8 cellular contexts compared by ENCODE assay signal in genomic region chr7:2138146-2138765, GRCh38.
DNase-seq lines count a peak whose midpoint lies in the region; ATAC-seq and TF ChIP-seq lines count a peak whose summit lies in the region.

No MANE protein-coding gene starts in this region.

- H3K79me2 ChIP-seq in GM23338 (replicated peaks; ENCODE audit: insufficient read depth) = no peaks in the 10 kb centered on the region

- H3K36me3 Mint-ChIP-seq in CD4-positive, alpha-beta memory T cell = peaks cover 17 to 19% of the 10 kb centered on the region in 2 donors
- H3K36me3 Mint-ChIP-seq in GM23338 (ENCODE audit: low read depth) = peaks cover 22% of the 10 kb centered on the region
- peaks cover 12% of the 10 kb centered on the region for H3K36me3 Mint-ChIP-seq in neural crest cell (ENCODE audit: low read depth)

- H3K4me3 Mint-ChIP-seq in CD4-positive, alpha-beta memory T cell = peak overlapping the region in 4 of 8 donors; percentile 36 to 54 (median 50)
- H3K4me3 Mint-ChIP-seq in GM23338 (no peak overlapping the region), neural crest cell (peak overlapping the region; percentile 31)

- H3K9me2 ChIP-seq in GM23338 (ENCODE audit: insufficient read depth) = no peaks in the 10 kb centered on the region

- H3K9me3 ChIP-seq in CD4-positive, alpha-beta memory T cell (ENCODE audit: control insufficient read depth in 1 of 2, low read length in 2 of 2) = no peaks in the 10 kb centered on the region
- no peaks in the 10 kb centered on the region for H3K9me3 ChIP-seq in prostate gland

- no peak for TF ChIP-seq POLR2A in prostate gland (IDR thresholded peaks at IDR 0.05)

- H3K9me3 Mint-ChIP-seq in CD4-positive, alpha-beta memory T cell = peaks cover 0 to 2% (median 0%) of the 10 kb centered on the region in 8 donors
- H3K9me3 Mint-ChIP-seq in GM23338 = no peaks in the 10 kb centered on the region; the same call in 2 of the 3 replicates
- no peaks in the 10 kb centered on the region for H3K9me3 Mint-ChIP-seq in neural crest cell

- no peak for ATAC-seq in GM23338
- ATAC-seq in GM18519 (IDR thresholded peaks at IDR 0.05; ENCODE audit: low FRiP score, unreplicated experiment) = no peak

- no peaks in the 10 kb centered on the region for H3K36me3 ChIP-seq in CD4-positive, alpha-beta memory T cell (ENCODE audit: insufficient read depth, low read length)
- H3K36me3 ChIP-seq in GM23338 (ENCODE audit: insufficient read depth) (no peaks in the 10 kb centered on the region), prostate gland (no peaks in the 10 kb centered on the region)

- peak in 4 of 5 donors; percentile 25 to 47 (median 33) for DNase-seq in CD4-positive, alpha-beta memory T cell
- DNase-seq in GM23338 (ENCODE audit: low spot score) (no peak), activated T-cell treated with anti-CD3 and anti-CD28 coated beads for 24 hours (ENCODE audit: low read depth) (peak; percentile 40), neural crest cell (ENCODE audit: low read depth, low spot score) (peak; percentile 43), prostate gland (ENCODE audit: low spot score) (no peak), COLO668 (lab: John Stamatoyannopoulos, UW; ENCODE audit: unreplicated experiment) (no peak), NCI-H1048 (lab: John Stamatoyannopoulos, UW) (no peak)

- no peaks in the 10 kb centered on the region for H3K27me3 Mint-ChIP-seq in CD4-positive, alpha-beta memory T cell
- H3K27me3 Mint-ChIP-seq in GM23338 (ENCODE audit: insufficient read depth, low read depth, poor library complexity) = peaks cover 5% of the 10 kb centered on the region
- no peaks in the 10 kb centered on the region for H3K27me3 Mint-ChIP-seq in neural crest cell (ENCODE audit: low read depth)

- H3K27me3 ChIP-seq in CD4-positive, alpha-beta memory T cell (ENCODE audit: insufficient read depth, low read length) = no peaks in the 10 kb centered on the region
- no peaks in the 10 kb centered on the region for H3K27me3 ChIP-seq in GM23338 (ENCODE audit: insufficient read depth)
- no peaks in the 10 kb centered on the region for H3K27me3 ChIP-seq in prostate gland (replicated peaks; ENCODE audit: insufficient read depth)

- H2AFZ ChIP-seq in GM23338 = no peak overlapping the region

- CTCF ChIA-PET in CD4-positive, alpha-beta memory T cell (lab: Charles Lee; ENCODE audit: partially characterized antibody) = no interaction called here

- intact Hi-C loops in CD4-positive, alpha-beta memory T cell (cut with micrococcal nuclease) = no loop called here
- intact Hi-C loops in prostate gland (cut with DNase I) = no loop called here

- H3K4me3 ChIP-seq in CD4-positive, alpha-beta memory T cell (ENCODE audit: low read length in 2 of 2) = no peak overlapping the region
- H3K4me3 ChIP-seq in GM23338 (no peak overlapping the region), prostate gland (no peak overlapping the region)

- peaks cover 8% of the 10 kb centered on the region for H3K4me1 ChIP-seq in CD4-positive, alpha-beta memory T cell (ENCODE audit: insufficient read depth, low read length)
- H3K4me1 ChIP-seq in GM23338 (ENCODE audit: insufficient read depth) = no peaks in the 10 kb centered on the region
- H3K4me1 ChIP-seq in prostate gland (replicated peaks) = no peaks in the 10 kb centered on the region

- H3K27ac Mint-ChIP-seq in CD4-positive, alpha-beta memory T cell = peak overlapping the region in 4 of 7 donors; percentile 47 to 77 (median 58)
- H3K27ac Mint-ChIP-seq in GM23338 = peak overlapping the region; percentile 75
- peak overlapping the region; percentile 75 for H3K27ac Mint-ChIP-seq in neural crest cell (ENCODE audit: unreplicated experiment)

- WGBS in prostate gland = 83% methylated on average over 17 of the region's 17 CpGs

- POLR2A ChIA-PET in CD4-positive, alpha-beta memory T cell (lab: Charles Lee; ENCODE audit: partially characterized antibody) = no interaction called here

- no peak overlapping the region for H3K4me2 ChIP-seq in GM23338

- no peaks in the 10 kb centered on the region for H4K20me1 ChIP-seq in GM23338 (replicated peaks; ENCODE audit: insufficient read depth)

- no peak overlapping the region for H3K27ac ChIP-seq in CD4-positive, alpha-beta memory T cell (ENCODE audit: low read depth, low read length)
- H3K27ac ChIP-seq in GM23338 (ENCODE audit: low read depth) = no peak overlapping the region
- no peak overlapping the region for H3K27ac ChIP-seq in prostate gland

- no peaks in the 10 kb centered on the region for H3F3A ChIP-seq in GM23338 (replicated peaks; ENCODE audit: low read depth)

- TF ChIP-seq CTCF in GM23338 (conservative IDR thresholded peaks at IDR 0.05; ENCODE audit: low read depth in 2 of 2) (no peak), neural crest cell (conservative IDR thresholded peaks at IDR 0.05) (no peak), prostate gland (IDR thresholded peaks at IDR 0.05) (no peak)

- H3K4me1 Mint-ChIP-seq in CD4-positive, alpha-beta memory T cell = peaks cover 4 to 9% (median 6%) of the 10 kb centered on the region in 4 donors
- H3K4me1 Mint-ChIP-seq in GM23338 (peaks cover 9% of the 10 kb centered on the region; the same call in 2 of the 3 replicates), neural crest cell (peaks cover 36% of the 10 kb centered on the region)

TF ChIP-seq in GM23338, 12 proteins besides CTCF, POLR2A, EP300 and RAD21 (continues in another document):
- TF ChIP-seq ZNF331 (CRISPR knock-in tag; IDR thresholded peaks at IDR 0.05; ENCODE audit: low read depth) (no peak), CREB1 (CRISPR knock-in tag; IDR thresholded peaks at IDR 0.05; ENCODE audit: low read depth) (no peak), ETS1 (IDR thresholded peaks at IDR 0.05) (no peak), JUNB (IDR thresholded peaks at IDR 0.05; ENCODE audit: unreplicated experiment) (no peak), STAT1 (IDR thresholded peaks at IDR 0.05; ENCODE audit: unreplicated experiment) (no peak), EZH2 (IDR thresholded peaks at IDR 0.05; ENCODE audit: low read depth, unreplicated experiment) (no peak), EZH2phosphoT487 (IDR thresholded peaks at IDR 0.05; ENCODE audit: unreplicated experiment) (no peak), POLR2AphosphoS5 (IDR thresholded peaks at IDR 0.05; ENCODE audit: low read depth) (no peak)

Comparison
In these comparisons a context has a peak if more than half of its experiments do, and no peak if none do; other contexts are left out.
1. DNase-seq: peak in CD4-positive, alpha-beta memory T cell (4 of 5), activated T-cell treated with anti-CD3 and anti-CD28 coated beads for 24 hours (single experiment) and neural crest cell (single experiment); none in GM23338 (single experiment), prostate gland (single experiment), COLO668 (single experiment) and NCI-H1048 (single experiment).
2. Peak in every context shown above with its lines, with median percentiles within 50 percentile points of each other: H3K27ac Mint-ChIP-seq.